8 cellular contexts compared by ENCODE assay signal in the genomic region with DNA sequence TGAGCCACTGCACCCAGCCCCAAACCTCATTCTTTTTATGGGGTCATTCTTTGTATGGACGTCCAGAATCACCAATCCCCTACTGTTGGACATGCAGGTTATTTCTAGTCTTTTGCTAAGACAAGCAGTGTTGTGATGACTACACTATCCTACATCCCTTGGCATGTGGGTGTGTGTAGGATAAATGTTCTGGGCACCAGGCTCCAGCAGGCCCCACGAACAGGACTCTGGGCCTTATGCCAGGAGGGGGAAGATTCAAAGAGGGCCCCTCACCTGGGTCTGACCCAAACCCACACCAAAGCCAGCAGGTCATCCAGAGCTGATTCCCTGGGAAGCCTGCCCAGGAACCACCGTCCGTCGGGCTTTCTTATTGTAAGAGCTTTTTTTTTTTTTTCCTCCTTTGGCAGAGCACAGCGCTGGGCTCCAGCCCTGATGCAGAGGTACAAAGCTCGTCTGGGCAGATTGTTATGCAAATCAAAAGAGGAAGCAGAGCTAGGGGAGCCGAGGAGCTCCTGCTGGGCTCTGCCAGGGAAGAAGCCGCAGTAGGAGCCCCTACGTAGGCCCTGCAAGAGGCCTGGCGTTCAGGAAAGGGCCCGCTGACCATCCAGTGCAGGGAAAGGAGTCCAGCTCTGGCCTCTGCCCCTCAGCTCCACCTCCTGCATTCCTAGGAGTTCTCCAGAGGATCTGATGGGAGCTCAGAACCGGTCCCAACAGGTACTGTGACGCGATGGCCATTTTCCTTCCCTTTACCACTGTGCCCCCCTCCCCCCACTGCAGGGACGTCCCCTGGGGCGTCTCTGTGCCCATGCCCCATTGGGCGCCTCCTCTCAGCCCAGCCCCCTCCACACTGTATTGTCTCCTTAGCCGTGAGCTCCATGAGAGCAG. TPM values are rescaled to one million over a fixed set of nuclear protein-coding genes. Genes with fewer than 3 reads are reported as not detected.
DNase-seq lines count a peak whose midpoint lies in the region; ATAC-seq, FAIRE-seq and TF ChIP-seq lines count a peak whose summit lies in the region.

No MANE protein-coding gene starts in this region.

- H3K4me2 ChIP-seq in keratinocyte (ENCODE audit: control insufficient read depth, extremely low read depth, insufficient read depth, low read depth, low read length) = peak overlapping the region; percentile 42

- no peaks in the 10 kb centered on the region for H3K27me3 Mint-ChIP-seq in activated T-helper 2 cell treated with anti-CD3 and anti-CD28 coated beads, Interferon-gamma antibody, Interleukin-2, Interleukin-4, amounts not matched to agents 10 μg/mL and 5 μg/mL and 100 μg/mL, durations not matched to agents 14 hours and 24 hours and 36 hours (ENCODE audit: low read depth)

- DNase-seq in KBM-7 (peak; percentile 91), keratinocyte (ENCODE audit: low read depth, low spot score) (no peak), transverse colon (peak; percentile 75), AG08396 (ENCODE audit: low spot score) (no peak), WERI-Rb-1 (no peak)
- DNase-seq in activated T-helper 2 cell treated with anti-CD3 and anti-CD28 coated beads, Interferon-gamma antibody, Interleukin-2, Interleukin-4, amounts not matched to agents 10 μg/mL and 5 μg/mL and 100 μg/mL, durations not matched to agents 14 hours and 24 hours and 36 hours (ENCODE audit: low spot score) = no peak

- no peaks in the 10 kb centered on the region for H3K36me3 ChIP-seq in keratinocyte (ENCODE audit: control insufficient read depth in 2 of 2, extremely low read depth in 1 of 2, insufficient read depth in 2 of 2, low read length in 2 of 2)
- no peaks in the 10 kb centered on the region for H3K36me3 ChIP-seq in transverse colon
- no peaks in the 10 kb centered on the region for H3K36me3 ChIP-seq in WERI-Rb-1

- peak; percentile 89 for ATAC-seq in GM18498 (IDR thresholded peaks at IDR 0.05; ENCODE audit: unreplicated experiment)
- ATAC-seq in GM21528 (IDR thresholded peaks at IDR 0.05; ENCODE audit: low FRiP score, unreplicated experiment) = peak; percentile 81

- intact Hi-C loops in activated T-helper 2 cell treated with anti-CD3 and anti-CD28 coated beads, Interferon-gamma antibody, Interleukin-2, Interleukin-4, amounts not matched to agents 10 μg/mL and 5 μg/mL and 100 μg/mL, durations not matched to agents 14 hours and 24 hours and 36 hours (cut with micrococcal nuclease) = no loop called here
- intact Hi-C loops in transverse colon (cut with DNase I; ENCODE audit: low total_unique reads) = no loop called here

- dilution Hi-C loops in keratinocyte (cut with MboI; ENCODE audit: extremely low pct_ligation_motif_present, low sequenced_read_pairs) = no loop called here

- H3K9me3 Mint-ChIP-seq in activated T-helper 2 cell treated with anti-CD3 and anti-CD28 coated beads, Interferon-gamma antibody, Interleukin-2, Interleukin-4, amounts not matched to agents 10 μg/mL and 5 μg/mL and 100 μg/mL, durations not matched to agents 14 hours and 24 hours and 36 hours = no peaks in the 10 kb centered on the region

- H3K27me3 ChIP-seq in keratinocyte (ENCODE audit: control insufficient read depth, extremely low read depth, insufficient read depth, low read length) = no peaks in the 10 kb centered on the region
- H3K27me3 ChIP-seq in transverse colon = no peaks in the 10 kb centered on the region
- H3K27me3 ChIP-seq in WERI-Rb-1 (ENCODE audit: insufficient read depth, low read depth, severe bottlenecking) = no peaks in the 10 kb centered on the region

- H4K20me1 ChIP-seq in keratinocyte (ENCODE audit: control insufficient read depth, extremely low read depth, insufficient read depth, low read length) = no peaks in the 10 kb centered on the region

- in situ Hi-C loops in KBM-7 (cut with MboI; ENCODE audit: low pct_unique_long_range_greater_than_20kb, low sequenced_read_pairs) = no loop called here
- in situ Hi-C loops in transverse colon (cut with MboI; ENCODE audit: low pct_ligation_motif_present in 1 of 4, low pct_unique_long_range_greater_than_20kb in 1 of 4, low sequenced_read_pairs in 3 of 4) = no loop called here

- no peaks in the 10 kb centered on the region for H3K79me2 ChIP-seq in keratinocyte (ENCODE audit: control insufficient read depth, insufficient read depth, low read length)

- H3K36me3 Mint-ChIP-seq in activated T-helper 2 cell treated with anti-CD3 and anti-CD28 coated beads, Interferon-gamma antibody, Interleukin-2, Interleukin-4, amounts not matched to agents 10 μg/mL and 5 μg/mL and 100 μg/mL, durations not matched to agents 14 hours and 24 hours and 36 hours (ENCODE audit: low read depth) = peaks cover 19% of the 10 kb centered on the region

- peak overlapping the region; percentile 18 for H3K27ac ChIP-seq in keratinocyte (ENCODE audit: control insufficient read depth, insufficient read depth, low read length)
- H3K27ac ChIP-seq in transverse colon = peak overlapping the region; percentile 84 to 86 (median 85)
- H3K27ac ChIP-seq in WERI-Rb-1 = no peak overlapping the region

- TF ChIP-seq EP300 in transverse colon (IDR thresholded peaks at IDR 0.05; ENCODE audit: low read depth) = no peak

- no peak overlapping the region for H3K4me3 ChIP-seq in keratinocyte (ENCODE audit: control insufficient read depth in 2 of 3, extremely low read depth in 1 of 3, insufficient read depth in 2 of 3, low read depth in 1 of 3, low read length in 3 of 3)
- peak overlapping the region in 3 of 4 donors; percentile 13 to 37 (median 19) for H3K4me3 ChIP-seq in transverse colon
- no peak overlapping the region for H3K4me3 ChIP-seq in WERI-Rb-1 (ENCODE audit: low read depth, low read length)

- H3K9me3 ChIP-seq in keratinocyte (ENCODE audit: control insufficient read depth, low read depth, low read length) (no peaks in the 10 kb centered on the region), transverse colon (no peaks in the 10 kb centered on the region), WERI-Rb-1 (ENCODE audit: severe bottlenecking) (no peaks in the 10 kb centered on the region)

- FAIRE-seq in keratinocyte (lab: Jason Lieb, UNC) = no peak

- peak overlapping the region; percentile 70 for H3K4me3 Mint-ChIP-seq in activated T-helper 2 cell treated with anti-CD3 and anti-CD28 coated beads, Interferon-gamma antibody, Interleukin-2, Interleukin-4, amounts not matched to agents 10 μg/mL and 5 μg/mL and 100 μg/mL, durations not matched to agents 14 hours and 24 hours and 36 hours (ENCODE audit: low read depth)

- H3K9ac ChIP-seq in keratinocyte (ENCODE audit: control insufficient read depth, extremely low read depth, insufficient read depth, low read length) = peak overlapping the region; percentile 51

- TF ChIP-seq CTCF in keratinocyte (optimal IDR thresholded peaks at IDR 0.05 in 1 of 3, IDR thresholded peaks at IDR 0.05 in 1 of 3, conservative IDR thresholded peaks at IDR 0.05 in 1 of 3; ENCODE audit: extremely low read depth in 1 of 3, insufficient read depth in 2 of 3, low read length in 3 of 3) = no peak
- no peak for TF ChIP-seq CTCF in transverse colon (IDR thresholded peaks at IDR 0.05)
- TF ChIP-seq CTCF in WERI-Rb-1 (IDR thresholded peaks at IDR 0.05; ENCODE audit: low read depth, low read length) = no peak

- peak overlapping the region; percentile 96 for H3K27ac Mint-ChIP-seq in activated T-helper 2 cell treated with anti-CD3 and anti-CD28 coated beads, Interferon-gamma antibody, Interleukin-2, Interleukin-4, amounts not matched to agents 10 μg/mL and 5 μg/mL and 100 μg/mL, durations not matched to agents 14 hours and 24 hours and 36 hours

- 48 to 49% methylated on average over 9 to 19 of the region's 19 CpGs for WGBS in transverse colon (ENCODE audit: low coverage in 1 of 2), 2 donors

- peaks cover 52% of the 10 kb centered on the region for H3K4me1 Mint-ChIP-seq in activated T-helper 2 cell treated with anti-CD3 and anti-CD28 coated beads, Interferon-gamma antibody, Interleukin-2, Interleukin-4, amounts not matched to agents 10 μg/mL and 5 μg/mL and 100 μg/mL, durations not matched to agents 14 hours and 24 hours and 36 hours (ENCODE audit: low read depth)

- peaks cover 9% of the 10 kb centered on the region for H3K4me1 ChIP-seq in keratinocyte (ENCODE audit: control insufficient read depth, extremely low read depth, insufficient read depth, low read length)
- peaks cover 0 to 18% (median 6%) of the 10 kb centered on the region in 4 donors for H3K4me1 ChIP-seq in transverse colon

- H3K9me1 ChIP-seq in keratinocyte (ENCODE audit: control insufficient read depth, extremely low read depth, insufficient read depth, low read length) = no peaks in the 10 kb centered on the region

- peak; percentile 63 for TF ChIP-seq POLR2A in transverse colon (IDR thresholded peaks at IDR 0.05)

- H2AFZ ChIP-seq in keratinocyte (ENCODE audit: control insufficient read depth, low read length) = peak overlapping the region; percentile 63

RNA-seq across cellular contexts. Expression of a gene that starts 29.0 kb away (rescaled TPM):
- total RNA-seq in activated T-helper 2 cell treated with anti-CD3 and anti-CD28 coated beads, Interferon-gamma antibody, Interleukin-2, Interleukin-4, amounts not matched to agents 10 μg/mL and 5 μg/mL and 100 μg/mL, durations not matched to agents 14 hours and 24 hours and 36 hours = 564 and 570 TPM in 2 replicates
- polyA plus RNA-seq in keratinocyte = 22.8 to 36.5 TPM (median 34.7 TPM) in 3 replicates
- polyA plus RNA-seq in keratinocyte (2011; ENCODE audit: low read depth) = 52.4 TPM
- polyA plus RNA-seq in keratinocyte (2011; cell fraction: cytosol; rRNA removed) = 18.2 and 36.2 TPM in 2 replicates
- polyA plus RNA-seq in keratinocyte (2011; cell fraction: nucleus; rRNA removed) = 54.7 and 61.8 TPM in 2 replicates
- 44.8 and 74.3 TPM in 2 replicates for polyA plus RNA-seq in keratinocyte (2012; ENCODE audit: low replicate concordance)
- 41.0 to 160 TPM (median 48.8 TPM) in 3 replicates for polyA minus RNA-seq in keratinocyte
- polyA minus RNA-seq in keratinocyte (2011; cell fraction: cytosol; rRNA and poly(A)+ RNA removed) = 88.1 TPM
- 67.9 and 69.1 TPM in 2 replicates for polyA minus RNA-seq in keratinocyte (2011; cell fraction: nucleus; rRNA and poly(A)+ RNA removed)
- total RNA-seq in transverse colon = 100 to 1,000 TPM in 1 of 4 donors, 10 to 100 TPM in 3; 64.6 to 109 (median 80.6) TPM

RNA-seq across cellular contexts. Expression of a gene that starts 44.9 kb away (rescaled TPM):
- total RNA-seq in activated T-helper 2 cell treated with anti-CD3 and anti-CD28 coated beads, Interferon-gamma antibody, Interleukin-2, Interleukin-4, amounts not matched to agents 10 μg/mL and 5 μg/mL and 100 μg/mL, durations not matched to agents 14 hours and 24 hours and 36 hours = 51.9 and 55.8 TPM in 2 replicates
- polyA plus RNA-seq in keratinocyte = 0.24 to 0.34 TPM (median 0.28 TPM) in 3 replicates
- not detected for polyA plus RNA-seq in keratinocyte (2011; ENCODE audit: low read depth)
- polyA plus RNA-seq in keratinocyte (2011; cell fraction: cytosol; rRNA removed) = 0.10 and 0.14 TPM in 2 replicates
- polyA plus RNA-seq in keratinocyte (2011; cell fraction: nucleus; rRNA removed) = 0.11 and 0.56 TPM in 2 replicates
- polyA plus RNA-seq in keratinocyte (2012; ENCODE audit: low replicate concordance) = 0.16 and 0.82 TPM in 2 replicates
- polyA minus RNA-seq in keratinocyte = 0.83 to 3.2 TPM in 2 of 3 replicates, not detected in the other
- not detected for polyA minus RNA-seq in keratinocyte (2011; cell fraction: cytosol; rRNA and poly(A)+ RNA removed)
- polyA minus RNA-seq in keratinocyte (2011; cell fraction: nucleus; rRNA and poly(A)+ RNA removed) = not detected in 2 replicates
- total RNA-seq in transverse colon = 10 to 100 TPM in 3 of 4 donors, 1 to 10 TPM in 1; 7.0 to 18.3 (median 14.0) TPM

Comparison
In these comparisons a context has a peak if more than half of its experiments do, and no peak if none do; other contexts are left out.
1. DNase-seq: peak in KBM-7 (single experiment) and transverse colon (single experiment); none in activated T-helper 2 cell treated with anti-CD3 and anti-CD28 coated beads, Interferon-gamma antibody, Interleukin-2, Interleukin-4, amounts not matched to agents 10 μg/mL and 5 μg/mL and 100 μg/mL, durations not matched to agents 14 hours and 24 hours and 36 hours (single experiment), keratinocyte (single experiment), AG08396 (single experiment) and WERI-Rb-1 (single experiment).
2. H3K4me3 ChIP-seq: peak in transverse colon (3 of 4); none in keratinocyte (0 of 3) and WERI-Rb-1 (single experiment).